8 cellular contexts compared by ENCODE assay signal in the genomic region with DNA sequence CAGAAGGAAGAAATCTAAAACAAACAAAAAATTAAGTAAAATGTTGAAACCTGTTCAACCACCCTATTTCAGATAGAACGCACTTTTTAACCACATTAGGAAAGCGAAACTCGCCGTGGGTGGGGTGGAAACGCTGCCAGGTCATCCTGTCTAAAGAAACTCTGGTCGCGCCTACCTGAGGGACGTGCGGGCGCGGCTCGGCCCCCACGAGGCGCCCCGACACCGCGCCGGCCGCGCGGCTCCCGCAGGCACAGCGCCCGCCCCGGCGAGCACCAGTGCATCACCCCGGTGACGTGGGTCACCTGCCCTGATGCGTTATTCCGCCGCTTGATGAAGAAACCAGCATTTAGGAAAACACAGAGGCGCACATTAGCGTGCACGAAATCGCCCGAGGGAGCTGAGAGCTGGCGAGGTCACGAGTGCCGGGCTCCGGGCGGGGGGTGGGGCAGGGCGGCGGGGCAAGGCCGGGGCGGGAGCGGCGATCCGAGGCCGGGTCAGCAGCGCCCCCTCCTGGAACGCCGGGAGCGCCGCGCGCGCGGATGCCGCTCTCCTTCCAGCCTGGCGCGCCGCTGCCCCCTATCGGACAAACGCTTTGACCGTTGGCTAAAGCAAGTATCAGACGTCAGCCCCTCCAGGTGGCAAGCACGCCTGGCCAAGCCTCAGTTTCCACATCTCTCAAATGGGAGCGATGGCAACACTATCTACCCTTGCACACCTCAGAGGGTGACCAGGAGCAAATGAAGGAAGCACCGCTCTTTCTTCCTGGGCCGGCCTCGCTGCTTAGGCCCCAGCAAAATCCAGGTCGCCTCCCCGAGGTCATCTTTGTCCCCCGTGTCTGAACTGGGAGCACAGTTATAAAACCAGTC. TPM values are rescaled to one million over a fixed set of nuclear protein-coding genes. Genes with fewer than 3 reads are reported as not detected.
DNase-seq lines count a peak whose midpoint lies in the region; ATAC-seq and TF ChIP-seq lines count a peak whose summit lies in the region.

No MANE protein-coding gene starts in this region.

- TF ChIP-seq CTCF in adrenal gland (IDR thresholded peaks at IDR 0.05) (peak; percentile 79 to 100 (median 94)), heart right ventricle (IDR thresholded peaks at IDR 0.05) (peak; percentile 99 to 100 (median 100)), upper lobe of left lung (IDR thresholded peaks at IDR 0.05) (peak; percentile 99 to 100 (median 99))

- H3K27ac ChIP-seq in adrenal gland = peak overlapping the region in 4 of 5 donors; percentile 20 to 83 (median 73)
- peak overlapping the region in 9 of 10 donors; percentile 12 to 84 (median 59) for H3K27ac ChIP-seq in heart right ventricle
- H3K27ac ChIP-seq in upper lobe of left lung = peak overlapping the region; percentile 36 to 87 (median 78)

- H3K36me3 ChIP-seq in adrenal gland (replicated peaks in 1 of 2) = no peaks in the 10 kb centered on the region
- peaks cover 0 to 7% (median 0%) of the 10 kb centered on the region in 9 donors for H3K36me3 ChIP-seq in heart right ventricle
- no peaks in the 10 kb centered on the region for H3K36me3 ChIP-seq in upper lobe of left lung

- no peaks in the 10 kb centered on the region for H3K27me3 ChIP-seq in adrenal gland
- H3K27me3 ChIP-seq in heart right ventricle = no peaks in the 10 kb centered on the region
- no peaks in the 10 kb centered on the region for H3K27me3 ChIP-seq in upper lobe of left lung

- TF ChIP-seq EP300 in upper lobe of left lung (IDR thresholded peaks at IDR 0.05) = peak in 1 of 4 donors; percentile 35

- 5 to 13% (median 9%) methylated on average over 30 to 74 of the region's 74 CpGs for WGBS in adrenal gland, 4 donors
- WGBS in heart right ventricle, 2 donors = 6 to 7% methylated on average over 61 to 74 of the region's 74 CpGs
- WGBS in upper lobe of left lung, 2 donors = 14 to 18% methylated on average over 24 to 41 of the region's 74 CpGs

- H3K4me3 ChIP-seq in GM08714 (ENCODE audit: low read length) (peak overlapping the region; percentile 55; the same call in 1 of the 2 replicates), adrenal gland (peak overlapping the region in 3 of 4 donors; percentile 29 to 73 (median 48)), heart right ventricle (peak overlapping the region; percentile 23 to 75 (median 62)), upper lobe of left lung (peak overlapping the region; percentile 8 to 68 (median 64))

- ATAC-seq in HG02610 (IDR thresholded peaks at IDR 0.05; ENCODE audit: unreplicated experiment) = peak; percentile 69
- ATAC-seq in heart right ventricle = peak; percentile 92 to 97 (median 96)
- ATAC-seq in upper lobe of left lung (ENCODE audit: low FRiP score in 2 of 2) = peak; percentile 96 to 98

- H3K9me3 ChIP-seq in adrenal gland (replicated peaks in 1 of 3) (no peaks in the 10 kb centered on the region), heart right ventricle (no peaks in the 10 kb centered on the region), upper lobe of left lung (no peaks in the 10 kb centered on the region)

- peak in 1 of 2 donors; percentile 8 for TF ChIP-seq POLR2A in adrenal gland (IDR thresholded peaks at IDR 0.05)
- peak in 1 of 4 donors; percentile 66 for TF ChIP-seq POLR2A in upper lobe of left lung (IDR thresholded peaks at IDR 0.05)

- intact Hi-C loops in adrenal gland (cut with DNase I) (loop anchor here (1.0 to 5.0 kb wide), 3 partner anchors 36 to 101 kb away; a partner anchor contains a TSS), heart right ventricle (cut with DNase I) (loop anchor here (1.0 to 10.0 kb wide), 12 partner anchors 36 to 193 kb away; a partner anchor contains a TSS), posterior vena cava (cut with DNase I) (loop anchor here in 1 of 2 donors (2.0 to 5.0 kb wide), 2 partner anchors 37 to 111 kb away; a partner anchor contains a TSS)

- H3K4me1 ChIP-seq in adrenal gland (replicated peaks in 1 of 2) (peaks cover 0 to 12% of the 10 kb centered on the region in 2 donors), heart right ventricle (peaks cover 0 to 26% (median 9%) of the 10 kb centered on the region in 9 donors), upper lobe of left lung (peaks cover 9 to 29% (median 18%) of the 10 kb centered on the region in 4 donors)

- peak; percentile 81 for DNase-seq in NCI-H128 (lab: John Stamatoyannopoulos, UW; ENCODE audit: unreplicated experiment)
- peak; percentile 78 for DNase-seq in SW480 (ENCODE audit: low spot score)
- DNase-seq in adrenal gland = peak; percentile 89 to 96 (median 95)
- DNase-seq in heart right ventricle = peak; percentile 94 to 97
- peak; percentile 99 for DNase-seq in posterior vena cava (ENCODE audit: low spot score)
- DNase-seq in upper lobe of left lung = peak; percentile 94 to 98

RNA-seq across cellular contexts. Expression of a gene that starts 15.7 kb away (rescaled TPM):
- total RNA-seq in adrenal gland = 1 to 10 TPM in 1 of 8 donors, under 1 TPM in 4, not detected in 3; 0.25 to 1.2 (median 0.43) TPM
- polyA plus RNA-seq in adrenal gland = 1 to 10 TPM in 1 of 3 donors, under 1 TPM in 2; 0.11 to 1.1 (median 0.61) TPM
- under 1 TPM in 5 of 10 donors, not detected in 5; 0.13 to 0.32 (median 0.21) TPM for total RNA-seq in heart right ventricle
- under 1 TPM; 0.51 to 0.58 TPM for polyA plus RNA-seq in heart right ventricle
- under 1 TPM; 0.52 to 0.65 TPM for total RNA-seq in posterior vena cava
- under 1 TPM in 2 of 6 donors, not detected in 4; 0.37 to 0.69 TPM for total RNA-seq in upper lobe of left lung

RNA-seq across cellular contexts. Expression of a gene that starts 31.2 kb away (rescaled TPM):
- total RNA-seq in adrenal gland (not detected), heart right ventricle (not detected), posterior vena cava (not detected), upper lobe of left lung (1 to 10 TPM in 2 of 6 donors, under 1 TPM in 4; under 0.01 to 2.2 (median 0.77) TPM)
- polyA plus RNA-seq in adrenal gland (under 1 TPM in 1 of 3 donors, not detected in 2; 0.07 TPM), heart right ventricle (not detected)

RNA-seq across cellular contexts. Expression of a gene that starts 37.3 kb away (rescaled TPM):
- total RNA-seq in adrenal gland (10 to 100 TPM; 13.5 to 30.8 (median 18.0) TPM), heart right ventricle (10 to 100 TPM in 1 of 10 donors, 1 to 10 TPM in 9; 6.1 to 12.8 (median 7.4) TPM), posterior vena cava (10 to 100 TPM; 10.7 to 15.3 TPM), upper lobe of left lung (10 to 100 TPM; 24.8 to 66.0 (median 46.8) TPM)
- polyA plus RNA-seq in adrenal gland (1 to 10 TPM; 1.9 to 8.2 (median 3.4) TPM), heart right ventricle (1 to 10 TPM; 5.0 to 5.1 TPM)

RNA-seq across cellular contexts. Expression of a gene that starts 39.9 kb away (rescaled TPM):
- total RNA-seq in adrenal gland (100 to 1,000 TPM; 354 to 765 (median 614) TPM), heart right ventricle (100 to 1,000 TPM; 281 to 672 (median 320) TPM), posterior vena cava (100 to 1,000 TPM; 697 to 707 TPM), upper lobe of left lung (100 to 1,000 TPM; 358 to 813 (median 768) TPM)
- polyA plus RNA-seq in adrenal gland (100 to 1,000 TPM; 217 to 752 (median 376) TPM), heart right ventricle (100 to 1,000 TPM; 159 to 962 TPM)

RNA-seq across cellular contexts. Expression of a gene that starts 42.2 kb away (rescaled TPM):
- total RNA-seq in adrenal gland (10 to 100 TPM; 17.5 to 53.7 (median 41.1) TPM), heart right ventricle (10 to 100 TPM; 20.3 to 38.8 (median 27.0) TPM), posterior vena cava (10 to 100 TPM; 41.8 to 48.2 TPM), upper lobe of left lung (100 to 1,000 TPM in 1 of 6 donors, 10 to 100 TPM in 5; 41.5 to 182 (median 53.3) TPM)
- polyA plus RNA-seq in adrenal gland (100 to 1,000 TPM in 2 of 3 donors, 10 to 100 TPM in 1; 16.1 to 147 (median 103) TPM), heart right ventricle (100 to 1,000 TPM in 1 of 2 donors, 10 to 100 TPM in 1; 54.4 to 111 TPM)

Comparison
In these comparisons a context has a peak if more than half of its experiments do, and no peak if none do; other contexts are left out.
1. Peak in every context shown above with its lines: DNase-seq, ATAC-seq, H3K4me3 ChIP-seq and H3K27ac ChIP-seq.